ENCODE assay signal across 12 cellular contexts in genomic region chr1:158821723-158822122, GRCh38. TPM values are rescaled to one million over a fixed set of nuclear protein-coding genes. Genes with fewer than 3 reads are reported as not detected.
"Had no signal": no experiment of that assay in that cellular context is flagged by ENCODE, and none has a peak within 500 bp of the region (broad histone marks: within the 10 kb centered on the region; RNA-seq: fewer than 3 reads in every experiment).

No MANE protein-coding gene starts in this region.

- ATAC-seq: GM23338, HCT116 had no signal

- H3K9ac ChIP-seq: GM23248 had no signal

- H3K27ac Mint-ChIP-seq: GM23338, H9, HFFc6 had no signal

- H3K4me1 Mint-ChIP-seq: GM23338, H9 had no signal

- H3K4me3 Mint-ChIP-seq: GM23338, H9, HFFc6 had no signal

- H3K4me1 ChIP-seq: HAP-1 had no signal

- DNase-seq: GM23248, GOT3, H7, H9, HCEC 1CT, HFFc6 had no signal

- H3K27ac ChIP-seq: GM23248 had no signal

- H3K9me3 ChIP-seq: HAP-1 had no signal

- H3K4me2 ChIP-seq: GM23338 had no signal

- H3K36me3 ChIP-seq: HAP-1 had no signal

- FAIRE-seq: H1, H54 had no signal

- H3K4me3 ChIP-seq: GM23248, GM23338, HAP-1 had no signal

- H2AFZ ChIP-seq: GM23248, GM23338 had no signal

RNA-seq across cellular contexts. Expression of gene MNDA, which starts 9.4 kb away (rescaled TPM):
- total RNA-seq: GM23248, GM23338, H1, H7, H9, HFFc6 had no signal
- polyA plus RNA-seq: GM23248, GM23338, H1 had no signal

RNA-seq across cellular contexts. Expression of gene OR6N2, which starts 40.7 kb away (rescaled TPM):
- total RNA-seq: GM23248, GM23338, H1, H4, H7, H9, HFFc6 had no signal
- polyA plus RNA-seq: GM23248, GM23338, H1 had no signal

RNA-seq across cellular contexts. Expression of gene OR6N1, which starts 49.7 kb away (rescaled TPM):
- total RNA-seq: GM23248, GM23338, H1, H4, H7, H9, HFFc6 had no signal
- polyA plus RNA-seq: GM23248, GM23338, H1 had no signal
